8 cellular contexts compared by ENCODE assay signal in the genomic region with DNA sequence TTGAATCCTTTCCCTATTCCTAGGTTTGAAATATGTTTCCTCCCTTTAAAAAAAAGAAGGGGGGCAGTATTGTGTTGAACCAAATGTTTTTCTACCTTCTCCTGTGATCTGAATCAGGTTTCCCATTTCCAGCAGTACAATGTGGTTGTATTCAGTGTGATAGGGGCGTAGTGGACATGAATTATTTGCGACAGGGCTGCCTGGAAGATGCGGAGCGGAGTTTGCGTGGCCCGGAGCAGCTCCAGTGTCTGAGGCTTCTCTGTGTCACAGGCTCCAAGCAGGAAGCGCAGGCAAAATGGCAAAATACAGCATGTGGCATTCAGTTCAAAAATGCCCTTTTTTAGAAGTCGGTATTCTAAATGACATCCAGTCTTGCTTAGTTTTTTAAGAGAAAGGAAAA.
A peak's percentile ranks its signal among the peaks of the same experiment; 100 is the strongest.
DNase-seq lines count a peak whose midpoint lies in the region; ATAC-seq and TF ChIP-seq lines count a peak whose summit lies in the region.

No MANE protein-coding gene starts in this region.

- no peaks in the 10 kb centered on the region for H4K20me1 ChIP-seq in KMS-11 (ENCODE audit: insufficient read depth)

- peak; percentile 93 for DNase-seq in AG10803 (ENCODE audit: low read depth)
- no peak for DNase-seq in Panc1 (ENCODE audit: low read depth, low spot score)
- peak; percentile 63 for DNase-seq in activated effector memory CD4-positive, alpha-beta T cell treated with Interleukin-2 at 50 U/mL for 16 hours
- peak; percentile 96 for DNase-seq in fibroblast of the aortic adventitia (ENCODE audit: low read depth)
- peak; percentile 77 for DNase-seq in natural killer cell treated with Interleukin-12 subunit alpha and Interleukin-12 subunit beta and Interleukin-15 and Interleukin-18, amount 100 ng/mL, for 72 hours (ENCODE audit: low spot score)
- peak; percentile 72 to 82 for DNase-seq in stimulated activated naive CD8-positive, alpha-beta T cell treated with anti-CD3 and anti-CD28 coated beads, Interleukin-15, amount 100 ng/mL, for 72 hours

- H3K27ac ChIP-seq in KMS-11 (peak overlapping the region; percentile 84), Panc1 (ENCODE audit: low read length) (peak overlapping the region; percentile 99)

- H3K27me3 Mint-ChIP-seq in natural killer cell treated with Interleukin-12 subunit alpha and Interleukin-12 subunit beta and Interleukin-15 and Interleukin-18, amount 100 ng/mL, for 72 hours: no peaks in the 10 kb centered on the region
- H3K27me3 Mint-ChIP-seq in stimulated activated naive CD8-positive, alpha-beta T cell treated with anti-CD3 and anti-CD28 coated beads, Interleukin-15, amount 100 ng/mL, for 72 hours: no peaks in the 10 kb centered on the region

- H3K9ac ChIP-seq in KMS-11: peak overlapping the region; percentile 78

- peak overlapping the region; percentile 78 to 96 for H3K27ac Mint-ChIP-seq in natural killer cell treated with Interleukin-12 subunit alpha and Interleukin-12 subunit beta and Interleukin-15 and Interleukin-18, amount 100 ng/mL, for 72 hours
- peak overlapping the region; percentile 94 to 97 for H3K27ac Mint-ChIP-seq in stimulated activated naive CD8-positive, alpha-beta T cell treated with anti-CD3 and anti-CD28 coated beads, Interleukin-15, amount 100 ng/mL, for 72 hours

- H3K4me1 ChIP-seq in KMS-11 (ENCODE audit: low read depth, poor library complexity, severe bottlenecking) (peaks cover 48% of the 10 kb centered on the region), Panc1 (ENCODE audit: control insufficient read depth, insufficient read depth, low read length) (peaks cover 85% of the 10 kb centered on the region)

- H3K4me3 ChIP-seq in AG10803 (ENCODE audit: low read length) (peak overlapping the region; percentile 69), KMS-11 (IDR thresholded peaks at IDR 0.05; ENCODE audit: insufficient read depth, low read depth, low read length) (peak overlapping the region; percentile 36), Panc1 (ENCODE audit: low read depth in 2 of 2, low read length in 2 of 2) (peak overlapping the region; percentile 71 to 90), fibroblast of the aortic adventitia (ENCODE audit: low read depth, low read length) (peak overlapping the region; percentile 73)

- no peaks in the 10 kb centered on the region for H3K27me3 ChIP-seq in KMS-11 (ENCODE audit: insufficient read depth, low read depth)
- H3K27me3 ChIP-seq in Panc1 (ENCODE audit: control insufficient read depth, insufficient read depth, low read length): no peaks in the 10 kb centered on the region

- H3K36me3 Mint-ChIP-seq in natural killer cell treated with Interleukin-12 subunit alpha and Interleukin-12 subunit beta and Interleukin-15 and Interleukin-18, amount 100 ng/mL, for 72 hours: no peaks in the 10 kb centered on the region

- peak overlapping the region; percentile 83 for H3K4me2 ChIP-seq in KMS-11

- in situ Hi-C loops in Panc1 (cut with HindIII; ENCODE audit: low pct_unique_long_range_greater_than_20kb, low sequenced_read_pairs): no loop called here

- H3K9me3 ChIP-seq in Panc1 (ENCODE audit: control insufficient read depth, insufficient read depth, low read depth, low read length): no peaks in the 10 kb centered on the region

- no peaks in the 10 kb centered on the region for H3K9me3 Mint-ChIP-seq in natural killer cell treated with Interleukin-12 subunit alpha and Interleukin-12 subunit beta and Interleukin-15 and Interleukin-18, amount 100 ng/mL, for 72 hours
- no peaks in the 10 kb centered on the region for H3K9me3 Mint-ChIP-seq in stimulated activated naive CD8-positive, alpha-beta T cell treated with anti-CD3 and anti-CD28 coated beads, Interleukin-15, amount 100 ng/mL, for 72 hours

- H3K4me3 Mint-ChIP-seq in natural killer cell treated with Interleukin-12 subunit alpha and Interleukin-12 subunit beta and Interleukin-15 and Interleukin-18, amount 100 ng/mL, for 72 hours: peak overlapping the region; percentile 95
- peak overlapping the region; percentile 94 to 96 for H3K4me3 Mint-ChIP-seq in stimulated activated naive CD8-positive, alpha-beta T cell treated with anti-CD3 and anti-CD28 coated beads, Interleukin-15, amount 100 ng/mL, for 72 hours

- H3K4me1 Mint-ChIP-seq in natural killer cell treated with Interleukin-12 subunit alpha and Interleukin-12 subunit beta and Interleukin-15 and Interleukin-18, amount 100 ng/mL, for 72 hours (ENCODE audit: low read depth in 2 of 2): peaks cover 37 to 38% of the 10 kb centered on the region in 2 donors
- peaks cover 56% of the 10 kb centered on the region for H3K4me1 Mint-ChIP-seq in stimulated activated naive CD8-positive, alpha-beta T cell treated with anti-CD3 and anti-CD28 coated beads, Interleukin-15, amount 100 ng/mL, for 72 hours

- no TSS peak for BruUV-seq in Panc1 (replicated peaks; lab: Mats Ljungman, UMichigan)

- H3K36me3 ChIP-seq in KMS-11 (ENCODE audit: insufficient read depth): no peaks in the 10 kb centered on the region
- H3K36me3 ChIP-seq in Panc1 (ENCODE audit: control insufficient read depth, insufficient read depth, low read length): no peaks in the 10 kb centered on the region

- intact Hi-C loops in Panc1 (cut with micrococcal nuclease; ENCODE audit: unreplicated experiment): loop anchor here (1.0 kb wide), 1 partner anchor 205 kb away; a partner anchor contains a TSS

- peak overlapping the region; percentile 48; the same call in 1 of the 2 replicates for H2AFZ ChIP-seq in KMS-11 (ENCODE audit: low read depth)

- CTCF ChIA-PET in Panc1 (lab: Charles Lee): no interaction called here

- TF ChIP-seq CTCF in AG10803 (conservative IDR thresholded peaks at IDR 0.05; ENCODE audit: low read length) (no peak; the same call in 1 of the 2 replicates), KMS-11 (conservative IDR thresholded peaks at IDR 0.05; ENCODE audit: low read depth, low read length) (no peak), Panc1 (IDR thresholded peaks at IDR 0.05) (no peak), fibroblast of the aortic adventitia (IDR thresholded peaks at IDR 0.05; ENCODE audit: insufficient read depth, low read length) (no peak)

- POLR2A ChIA-PET in Panc1 (lab: Charles Lee): no interaction called here

- H3K79me2 ChIP-seq in KMS-11 (ENCODE audit: insufficient read depth, low read depth): peaks cover 47% of the 10 kb centered on the region; the same call in 1 of the 2 replicates

- peak; percentile 33 for ATAC-seq in GM19397 (IDR thresholded peaks at IDR 0.05; ENCODE audit: unreplicated experiment)
- peak; percentile 57 for ATAC-seq in Panc1
- peak; percentile 66 to 67 for ATAC-seq in natural killer cell treated with Interleukin-12 subunit alpha and Interleukin-12 subunit beta and Interleukin-15 and Interleukin-18, amount 100 ng/mL, for 72 hours
- ATAC-seq in stimulated activated naive CD8-positive, alpha-beta T cell treated with anti-CD3 and anti-CD28 coated beads, Interleukin-15, amount 100 ng/mL, for 72 hours: peak; percentile 48
